ENCODE assay signal across 1 cellular context in the genomic region with DNA sequence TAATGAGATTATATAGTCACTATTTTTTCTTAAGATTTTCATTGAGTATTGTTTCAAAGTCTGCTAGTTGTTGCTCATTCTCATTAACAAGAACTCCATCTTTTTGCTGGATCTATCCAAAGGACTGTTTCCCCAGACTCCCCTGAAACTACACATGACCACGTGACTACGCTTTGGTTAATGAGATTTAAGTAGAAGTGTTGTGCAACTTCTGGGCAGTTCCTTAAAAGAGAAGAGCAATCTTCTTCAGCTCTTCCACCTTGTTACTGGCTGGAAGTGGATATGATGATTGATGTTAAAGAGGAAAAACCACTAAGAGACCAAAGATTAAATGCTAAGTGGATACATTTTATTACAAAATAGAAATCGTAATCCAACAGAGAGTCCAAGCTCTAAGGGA.
TF ChIP-seq lines count a peak whose summit lies in the region.

No MANE protein-coding gene starts in this region.

TF ChIP-seq in IMR-90, 13 proteins besides CTCF, POLR2A, EP300 and RAD21:
- no peak for TF ChIP-seq MAZ (IDR thresholded peaks at IDR 0.05; ENCODE audit: borderline replicate concordance, low read depth, low read length)
- peak; percentile 63 for TF ChIP-seq CEBPB (IDR thresholded peaks at IDR 0.05; ENCODE audit: low read depth, low read length)
- TF ChIP-seq RFX5 (IDR thresholded peaks at IDR 0.05; ENCODE audit: low read depth, low read length), result no peak
- TF ChIP-seq ELK1 (IDR thresholded peaks at IDR 0.05; ENCODE audit: borderline replicate concordance, low read depth, low read length), result no peak
